In the genomic region with DNA sequence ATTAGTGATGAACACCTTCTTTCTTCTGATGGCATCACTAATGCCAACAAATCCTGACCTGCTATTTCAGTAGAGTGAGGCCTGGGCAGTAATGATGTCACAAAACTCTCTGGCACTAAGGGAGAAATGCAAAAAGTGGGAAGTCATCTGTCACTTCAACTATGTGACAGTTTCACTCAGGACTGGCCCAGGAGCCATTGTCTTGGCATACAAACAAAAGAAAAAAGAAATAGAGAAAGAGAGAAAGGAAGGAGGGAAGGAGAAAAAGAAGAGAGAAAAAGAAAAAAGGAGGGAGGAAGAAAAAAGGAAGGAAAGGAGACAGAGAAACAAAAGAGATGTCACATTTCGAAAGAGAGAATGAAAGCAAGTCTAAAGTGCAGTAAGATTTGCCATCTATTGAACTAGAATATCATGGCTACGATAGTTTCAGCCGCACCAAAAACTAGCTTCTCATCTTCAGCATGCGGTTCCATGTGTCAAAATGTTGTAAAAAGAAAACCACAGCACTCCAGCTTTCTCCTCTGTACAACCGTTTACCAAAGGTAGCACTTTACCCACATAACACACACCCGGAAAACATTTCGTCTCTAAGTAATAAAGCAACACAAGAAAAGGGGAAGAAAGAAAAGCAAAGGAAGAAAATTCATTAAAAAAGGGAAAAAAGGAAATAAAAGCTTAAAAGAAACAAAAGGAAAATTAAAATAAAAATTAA, we compare ENCODE assay signal across 9 cellular contexts. TPM values are rescaled to one million over a fixed set of nuclear protein-coding genes. Genes with fewer than 3 reads are reported as not detected.
DNase-seq lines count a peak whose midpoint lies in the region; ATAC-seq and TF ChIP-seq lines count a peak whose summit lies in the region.
"Had no signal": no experiment of that assay in that cellular context is flagged by ENCODE, and none has a peak within 500 bp of the region (broad histone marks: within the 10 kb centered on the region; RNA-seq: fewer than 3 reads in every experiment).

No MANE protein-coding gene starts in this region.

- intact Hi-C loops in esophagus muscularis mucosa (cut with DNase I), result loop anchor here (5.0 kb wide), 1 partner anchor 60 kb away; no protein-coding TSS in a partner anchor

- H3K4me1 Mint-ChIP-seq in natural killer cell treated with Interleukin-12 subunit alpha and Interleukin-12 subunit beta and Interleukin-15 and Interleukin-18, amount 100 ng/mL, for 72 hours (ENCODE audit: low read depth in 2 of 2), result peaks cover 67 to 74% of the 10 kb centered on the region in 2 donors

- no peak for TF ChIP-seq EP300 in esophagus muscularis mucosa (IDR thresholded peaks at IDR 0.05)

- H3K9me3 Mint-ChIP-seq in natural killer cell treated with Interleukin-12 subunit alpha and Interleukin-12 subunit beta and Interleukin-15 and Interleukin-18, amount 100 ng/mL, for 72 hours, result peaks cover 8% of the 10 kb centered on the region

- H3K4me1 ChIP-seq in esophagus muscularis mucosa, result no peaks in the 10 kb centered on the region

- peak overlapping the region; percentile 96 to 97 for H3K27ac Mint-ChIP-seq in natural killer cell treated with Interleukin-12 subunit alpha and Interleukin-12 subunit beta and Interleukin-15 and Interleukin-18, amount 100 ng/mL, for 72 hours

- TF ChIP-seq CTCF in esophagus muscularis mucosa (IDR thresholded peaks at IDR 0.05), result no peak

- no peaks in the 10 kb centered on the region for H3K9me3 ChIP-seq in esophagus muscularis mucosa

- H3K36me3 ChIP-seq in esophagus muscularis mucosa, result no peaks in the 10 kb centered on the region

- WGBS in esophagus muscularis mucosa, result 93% methylated on average over 7 of the region's 7 CpGs

- H3K4me3 ChIP-seq in esophagus muscularis mucosa, result no peak overlapping the region

- H3K4me3 Mint-ChIP-seq in natural killer cell treated with Interleukin-12 subunit alpha and Interleukin-12 subunit beta and Interleukin-15 and Interleukin-18, amount 100 ng/mL, for 72 hours, result peak overlapping the region; percentile 90

- H3K27ac ChIP-seq in esophagus muscularis mucosa (replicated peaks in 1 of 4), result no peak overlapping the region

- no peak for TF ChIP-seq POLR2A in esophagus muscularis mucosa (IDR thresholded peaks at IDR 0.05; ENCODE audit: low read depth)

- ATAC-seq in HG02678 (IDR thresholded peaks at IDR 0.05; ENCODE audit: unreplicated experiment), result peak; percentile 60
- ATAC-seq in natural killer cell treated with Interleukin-12 subunit alpha and Interleukin-12 subunit beta and Interleukin-15 and Interleukin-18, amount 100 ng/mL, for 72 hours, result peak; percentile 52 to 60

- peaks cover 37% of the 10 kb centered on the region for H3K36me3 Mint-ChIP-seq in natural killer cell treated with Interleukin-12 subunit alpha and Interleukin-12 subunit beta and Interleukin-15 and Interleukin-18, amount 100 ng/mL, for 72 hours

- H3K27me3 Mint-ChIP-seq in natural killer cell treated with Interleukin-12 subunit alpha and Interleukin-12 subunit beta and Interleukin-15 and Interleukin-18, amount 100 ng/mL, for 72 hours, result no peaks in the 10 kb centered on the region

- H3K27me3 ChIP-seq in esophagus muscularis mucosa, result no peaks in the 10 kb centered on the region

- DNase-seq in activated CD4-positive, alpha-beta T cell treated with anti-CD3 and anti-CD28 coated beads for 48 hours, result peak; percentile 41
- DNase-seq in activated CD4-positive, alpha-beta T cell treated with anti-CD3 and anti-CD28 coated beads, Interleukin-2, amount 50 U/mL, for 48 hours, result no peak
- peak; percentile 27 for DNase-seq in NOMO-1 treated with DMSO at 0.1 percent for 48 hours (lab: John Stamatoyannopoulos, UW; ENCODE audit: unreplicated experiment)
- DNase-seq in natural killer cell treated with Interleukin-12 subunit alpha and Interleukin-12 subunit beta and Interleukin-15 and Interleukin-18, amount 100 ng/mL, for 72 hours (ENCODE audit: low spot score), result no peak
- DNase-seq in NCI-H2107 (lab: John Stamatoyannopoulos, UW), result no peak
- no peak for DNase-seq in COLO668 (lab: John Stamatoyannopoulos, UW; ENCODE audit: unreplicated experiment)
- DNase-seq in esophagus muscularis mucosa (ENCODE audit: extremely low spot score), result no peak
- DNase-seq: NCI-H1092 had no signal

RNA-seq across cellular contexts. Expression of a gene that starts 50.1 kb away (rescaled TPM):
- total RNA-seq in natural killer cell treated with Interleukin-12 subunit alpha and Interleukin-12 subunit beta and Interleukin-15 and Interleukin-18, amount 100 ng/mL, for 72 hours, result 100 to 1,000 TPM; 153 to 181 TPM
- 1 to 10 TPM in 1 of 4 donors, under 1 TPM in 3; 0.17 to 2.7 (median 0.34) TPM for total RNA-seq in esophagus muscularis mucosa

Comparison
In these comparisons a context has a peak if more than half of its experiments do, and no peak if none do; other contexts are left out.
1. DNase-seq: peak in activated CD4-positive, alpha-beta T cell treated with anti-CD3 and anti-CD28 coated beads for 48 hours (single experiment) and NOMO-1 treated with DMSO at 0.1 percent for 48 hours (single experiment); none in activated CD4-positive, alpha-beta T cell treated with anti-CD3 and anti-CD28 coated beads, Interleukin-2, amount 50 U/mL, for 48 hours (0 of 2), natural killer cell treated with Interleukin-12 subunit alpha and Interleukin-12 subunit beta and Interleukin-15 and Interleukin-18, amount 100 ng/mL, for 72 hours (single experiment), NCI-H2107 (single experiment), COLO668 (single experiment) and esophagus muscularis mucosa (single experiment).
2. RNA of a gene that starts 50.1 kb away (total RNA-seq): 153 to 181 TPM in natural killer cell treated with Interleukin-12 subunit alpha and Interleukin-12 subunit beta and Interleukin-15 and Interleukin-18, amount 100 ng/mL, for 72 hours; 0.17 to 2.7 TPM in esophagus muscularis mucosa; every median in the first group is over 10 times any median in the second.